Comparison of ENCODE assay signal across 13 cellular contexts in genomic region chr2:205769879-205770278, GRCh38.
DNase-seq lines count a peak whose midpoint lies in the region; ATAC-seq and TF ChIP-seq lines count a peak whose summit lies in the region.
"Had no signal": no experiment of that assay in that cellular context is flagged by ENCODE, and none has a peak within 500 bp of the region (broad histone marks: within the 10 kb centered on the region; RNA-seq: fewer than 3 reads in every experiment).

No MANE protein-coding gene starts in this region.

- H3K27ac ChIP-seq in hepatocyte = peak overlapping the region; percentile 94
- H3K27ac ChIP-seq in stomach = peak overlapping the region; percentile 1 to 80 (median 73)
- no peak overlapping the region for H3K27ac ChIP-seq in right cardiac atrium (ENCODE audit: low read length)

- H4K20me1 ChIP-seq in Loucy (ENCODE audit: insufficient read depth, low read length, poor library complexity, severe bottlenecking) (no peaks in the 10 kb centered on the region), hepatocyte (ENCODE audit: insufficient read depth, poor library complexity, severe bottlenecking) (no peaks in the 10 kb centered on the region)

- TF ChIP-seq CTCF in Loucy (conservative IDR thresholded peaks at IDR 0.05; ENCODE audit: low read length) (no peak), hepatocyte (IDR thresholded peaks at IDR 0.05; ENCODE audit: poor library complexity) (no peak), stomach (IDR thresholded peaks at IDR 0.05) (no peak)

- H3K4me3 ChIP-seq in Loucy (ENCODE audit: low read length, poor library complexity, severe bottlenecking) (peak overlapping the region; percentile 20), hepatocyte (no peak overlapping the region), stomach (no peak overlapping the region), right cardiac atrium (ENCODE audit: low read length) (no peak overlapping the region)

- H3K36me3 ChIP-seq in Loucy (ENCODE audit: insufficient read depth, low read length) (no peaks in the 10 kb centered on the region), hepatocyte (replicated peaks; ENCODE audit: insufficient read depth, low read depth) (no peaks in the 10 kb centered on the region), stomach (peaks cover 0 to 19% (median 6%) of the 10 kb centered on the region in 4 donors)

- H3F3A ChIP-seq in Loucy (ENCODE audit: low read depth) = no peaks in the 10 kb centered on the region

- no peaks in the 10 kb centered on the region for H3K79me2 ChIP-seq in Loucy (ENCODE audit: insufficient read depth, low read length)
- H3K79me2 ChIP-seq in hepatocyte = no peaks in the 10 kb centered on the region

- WGBS in hepatocyte (ENCODE audit: low lambda C conversion rate, missing lambda C conversion rate) = 50% methylated on average over 7 of the region's 7 CpGs
- 26 to 58% (median 43%) methylated on average over 7 of the region's 7 CpGs for WGBS in stomach, 5 donors
- 85% methylated on average over 7 of the region's 7 CpGs for WGBS in right cardiac atrium

- DNase-seq in NCI-H774 (lab: John Stamatoyannopoulos, UW) (peak; percentile 70), hepatocyte (ENCODE audit: low spot score) (no peak), stomach (peak; percentile 44), left lobe of liver (ENCODE audit: low spot score) (no peak), right cardiac atrium (no peak), GDM1 (lab: John Stamatoyannopoulos, UW) (no peak)
- DNase-seq: activated CD8-positive, alpha-beta T cell treated with anti-CD3 and anti-CD28 coated beads, Interleukin-2, amount 10 ng/mL, durations not matched to agents 7 days and 5 days; activated naive CD4-positive, alpha-beta T cell treated with Interleukin-2 at 50 U/mL for 16 hours; islet precursor cell; NCI-H526; stimulated activated CD4-positive, alpha-beta T cell treated with anti-CD3 and anti-CD28 coated beads, Interleukin-4, amount 100 ng/mL, for 4 hours; stimulated activated naive B cell treated with anti-CD40 and anti-IgM and Interleukin-4, amounts not matched to agents 10 μg/mL and 1 μg/mL and 100 μg/mL, for 72 hours had no signal

- no peaks in the 10 kb centered on the region for H3K9me3 ChIP-seq in Loucy (ENCODE audit: insufficient read depth, low read depth, low read length)
- no peaks in the 10 kb centered on the region for H3K9me3 ChIP-seq in hepatocyte (ENCODE audit: low read depth)
- no peaks in the 10 kb centered on the region for H3K9me3 ChIP-seq in stomach
- no peaks in the 10 kb centered on the region for H3K9me3 ChIP-seq in right cardiac atrium (ENCODE audit: control insufficient read depth, low read length)

- H3K9me2 ChIP-seq in Loucy (replicated peaks; ENCODE audit: low read depth, low read length) (no peaks in the 10 kb centered on the region), hepatocyte (replicated peaks; ENCODE audit: insufficient read depth) (no peaks in the 10 kb centered on the region)

- no peak for TF ChIP-seq POLR2A in stomach (IDR thresholded peaks at IDR 0.05)

- H3K27me3 ChIP-seq in Loucy (ENCODE audit: insufficient read depth, low read length, poor library complexity, severe bottlenecking) (no peaks in the 10 kb centered on the region), hepatocyte (no peaks in the 10 kb centered on the region), stomach (no peaks in the 10 kb centered on the region), right cardiac atrium (ENCODE audit: control insufficient read depth, insufficient read depth) (no peaks in the 10 kb centered on the region)

- H3K4me1 ChIP-seq in Loucy (ENCODE audit: insufficient read depth, low read length, poor library complexity, severe bottlenecking) = peaks cover 49% of the 10 kb centered on the region
- H3K4me1 ChIP-seq in hepatocyte (ENCODE audit: insufficient read depth) = peaks cover 52% of the 10 kb centered on the region
- peaks cover 35 to 81% (median 54%) of the 10 kb centered on the region in 4 donors for H3K4me1 ChIP-seq in stomach
- H3K4me1 ChIP-seq in right cardiac atrium (ENCODE audit: control insufficient read depth, insufficient read depth, low read length) = no peaks in the 10 kb centered on the region

- H2AFZ ChIP-seq in Loucy (ENCODE audit: low read length) = no peak overlapping the region
- H2AFZ ChIP-seq in hepatocyte = no peak overlapping the region

- H3K9ac ChIP-seq in Loucy (ENCODE audit: low read depth, low read length, poor library complexity, severe bottlenecking) = no peak overlapping the region

- peak overlapping the region; percentile 50 for H3K4me2 ChIP-seq in Loucy (ENCODE audit: low read depth, low read length, poor library complexity, severe bottlenecking)
- H3K4me2 ChIP-seq in hepatocyte = peak overlapping the region; percentile 30

- no peak for ATAC-seq in left lobe of liver
- ATAC-seq in right cardiac atrium = no peak
- ATAC-seq: activated CD8-positive, alpha-beta T cell treated with anti-CD3 and anti-CD28 coated beads, Interleukin-2, amount 10 ng/mL, durations not matched to agents 7 days and 5 days; stimulated activated naive B cell treated with anti-CD40 and anti-IgM and Interleukin-4, amounts not matched to agents 10 μg/mL and 1 μg/mL and 100 μg/mL, for 72 hours had no signal

- TF ChIP-seq EP300 in stomach (IDR thresholded peaks at IDR 0.05) = no peak

- intact Hi-C loops in stomach (cut with DNase I; ENCODE audit: low total_unique reads) = loop anchor here (10.0 kb wide), 1 partner anchor 115 kb away; no protein-coding TSS in a partner anchor
- intact Hi-C loops in right cardiac atrium (cut with DNase I) = loop anchor here (5.0 to 10.0 kb wide), 4 partner anchors 112 to 157 kb away; no protein-coding TSS in a partner anchor

Comparison
In these comparisons a context has a peak if more than half of its experiments do, and no peak if none do; other contexts are left out.
1. DNase-seq: peak in NCI-H774 (single experiment) and stomach (single experiment); none in hepatocyte (single experiment), left lobe of liver (single experiment), right cardiac atrium (0 of 3) and GDM1 (single experiment).